1 cellular context compared by ENCODE assay signal in genomic region chr14:89351364-89351957, GRCh38.
TF ChIP-seq lines count a peak whose summit lies in the region.

No MANE protein-coding gene starts in this region.

TF ChIP-seq in HepG2, 621 proteins besides CTCF, POLR2A, EP300 and RAD21 (continued from another document and continues in another):
- no peak for TF ChIP-seq ZBTB49 (CRISPR knock-in tag; IDR thresholded peaks at IDR 0.05; ENCODE audit: borderline replicate concordance)
- TF ChIP-seq BCL6 (CRISPR knock-in tag; IDR thresholded peaks at IDR 0.05): peak; percentile 94
- peak; percentile 71 for TF ChIP-seq ZBTB25 (CRISPR knock-in tag; IDR thresholded peaks at IDR 0.05)
- peak; percentile 81 for TF ChIP-seq HNF4G (IDR thresholded peaks at IDR 0.05; ENCODE audit: borderline replicate concordance, low read depth, low read length)
- peak; percentile 50; the same call in 1 of the 2 replicates for TF ChIP-seq HNF4G (CRISPR knock-in tag; IDR thresholded peaks at IDR 0.05; ENCODE audit: borderline replicate concordance, low read depth)
- no peak for TF ChIP-seq JUND (CRISPR knock-in tag; IDR thresholded peaks at IDR 0.05)
- peak; percentile 64 for TF ChIP-seq TEAD3 (CRISPR knock-in tag; optimal IDR thresholded peaks at IDR 0.05; ENCODE audit: borderline replicate concordance)
- TF ChIP-seq ETV6 (CRISPR knock-in tag; conservative IDR thresholded peaks at IDR 0.05): peak; percentile 28; the same call in 1 of the 2 replicates
- no peak for TF ChIP-seq ZNF280B (CRISPR knock-in tag; IDR thresholded peaks at IDR 0.05; ENCODE audit: borderline replicate concordance)
- no peak for TF ChIP-seq RORA (CRISPR knock-in tag; IDR thresholded peaks at IDR 0.05)
- peak; percentile 57 for TF ChIP-seq SNAPC2 (CRISPR knock-in tag; IDR thresholded peaks at IDR 0.05)
- TF ChIP-seq LBX2 (CRISPR knock-in tag; IDR thresholded peaks at IDR 0.05; ENCODE audit: borderline replicate concordance): no peak
- peak; percentile 96 for TF ChIP-seq RARA (CRISPR knock-in tag; IDR thresholded peaks at IDR 0.05)
- peak; percentile 69; the same call in 1 of the 2 replicates for TF ChIP-seq JUNB (CRISPR knock-in tag; IDR thresholded peaks at IDR 0.05; ENCODE audit: borderline replicate concordance)
- peak; percentile 69 for TF ChIP-seq MIXL1 (CRISPR knock-in tag; IDR thresholded peaks at IDR 0.05)
- TF ChIP-seq ZNF737 (CRISPR knock-in tag; IDR thresholded peaks at IDR 0.05; ENCODE audit: borderline replicate concordance): no peak
- TF ChIP-seq IRF2 (CRISPR knock-in tag; IDR thresholded peaks at IDR 0.05): no peak; the same call in 1 of the 2 replicates
- TF ChIP-seq FOXK1 (CRISPR knock-in tag; IDR thresholded peaks at IDR 0.05; ENCODE audit: borderline replicate concordance, low read depth): peak; percentile 85
- TF ChIP-seq MYPOP (CRISPR knock-in tag; IDR thresholded peaks at IDR 0.05): peak; percentile 42; the same call in 1 of the 2 replicates
- peak; percentile 73; the same call in 1 of the 2 replicates for TF ChIP-seq MIER2 (CRISPR knock-in tag; IDR thresholded peaks at IDR 0.05)
- peak; percentile 85 for TF ChIP-seq SKIL (CRISPR knock-in tag; IDR thresholded peaks at IDR 0.05; ENCODE audit: borderline replicate concordance)
- TF ChIP-seq NR3C1 (CRISPR knock-in tag; IDR thresholded peaks at IDR 0.05): no peak
- TF ChIP-seq ZNF10 (CRISPR knock-in tag; IDR thresholded peaks at IDR 0.05; ENCODE audit: borderline replicate concordance, low read depth): no peak
- TF ChIP-seq MAX (IDR thresholded peaks at IDR 0.05): 0 out of 2 replicates have a peak, but pooled peaks have one; percentile 22
- TF ChIP-seq ZNF407 (CRISPR knock-in tag; IDR thresholded peaks at IDR 0.05; ENCODE audit: not compliant biosample characterization): no peak
- no peak for TF ChIP-seq ZKSCAN5 (CRISPR knock-in tag; IDR thresholded peaks at IDR 0.05)
- TF ChIP-seq ZSCAN5A (CRISPR knock-in tag; IDR thresholded peaks at IDR 0.05; ENCODE audit: borderline replicate concordance): 0 out of 2 replicates have a peak, but pooled peaks have one; percentile 15
- TF ChIP-seq HIVEP1 (CRISPR knock-in tag; IDR thresholded peaks at IDR 0.05): peak; percentile 70; the same call in 1 of the 2 replicates
- peak; percentile 82; the same call in 1 of the 2 replicates for TF ChIP-seq NR2F6 (IDR thresholded peaks at IDR 0.05)
- peak; percentile 78 for TF ChIP-seq NR2F6 (CRISPR knock-in tag; IDR thresholded peaks at IDR 0.05)
- no peak for TF ChIP-seq ZNF30 (CRISPR knock-in tag; IDR thresholded peaks at IDR 0.05)
- TF ChIP-seq DZIP1 (CRISPR knock-in tag; IDR thresholded peaks at IDR 0.05): no peak
- TF ChIP-seq TBX2 (CRISPR knock-in tag; IDR thresholded peaks at IDR 0.05; ENCODE audit: borderline replicate concordance): peak; percentile 95
- TF ChIP-seq HOXA3 (CRISPR knock-in tag; IDR thresholded peaks at IDR 0.05): peak; percentile 22; the same call in 1 of the 2 replicates
- no peak for TF ChIP-seq ZNF781 (CRISPR knock-in tag; IDR thresholded peaks at IDR 0.05; ENCODE audit: borderline replicate concordance, not compliant biosample characterization)
- peak; percentile 92 for TF ChIP-seq BHLHE40 (IDR thresholded peaks at IDR 0.05; ENCODE audit: low read length)
- 0 out of 2 replicates have a peak, but pooled peaks have one; percentile 49 for TF ChIP-seq ZSCAN21 (CRISPR knock-in tag; IDR thresholded peaks at IDR 0.05; ENCODE audit: borderline replicate concordance)
- no peak; the same call in 1 of the 2 replicates for TF ChIP-seq ZNF460 (CRISPR knock-in tag; IDR thresholded peaks at IDR 0.05; ENCODE audit: borderline replicate concordance)
